ENCODE assay signal across 9 cellular contexts in the genomic region with DNA sequence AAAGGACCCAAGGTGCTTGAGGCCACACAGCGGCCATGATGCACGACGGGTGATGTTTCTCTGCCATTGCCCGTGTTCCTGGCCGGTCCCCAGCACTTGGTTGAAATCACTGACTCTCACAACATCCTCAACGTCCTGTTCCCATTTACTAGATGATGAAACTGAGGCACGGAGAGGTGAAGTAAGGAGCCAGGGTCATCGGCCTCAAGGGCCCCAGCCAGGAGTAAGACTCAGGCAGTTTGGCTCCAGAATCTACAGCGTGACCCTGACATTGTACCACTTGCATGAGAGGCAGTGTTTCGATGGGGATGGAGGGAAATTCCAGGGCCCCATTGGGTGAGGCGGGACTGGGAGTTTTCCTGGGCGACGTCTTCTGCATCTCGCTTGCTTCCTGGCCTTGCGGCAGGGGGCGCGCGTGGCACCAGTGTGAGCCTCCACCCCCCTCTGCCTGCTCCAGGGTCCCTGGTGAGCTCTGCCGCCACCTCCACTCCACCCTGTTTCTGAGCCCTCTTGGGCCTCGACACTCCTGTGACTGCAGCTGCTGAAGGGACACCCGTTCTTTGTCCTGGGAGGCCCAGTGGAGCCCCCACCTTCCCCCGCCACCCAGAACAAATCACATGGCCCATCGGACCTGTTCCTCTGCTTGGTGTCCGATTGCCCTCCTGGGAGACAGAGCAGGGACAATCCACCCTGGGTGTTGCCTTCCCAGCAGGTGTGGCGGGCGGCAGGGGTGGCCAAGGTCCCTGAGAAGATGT.
DNase-seq lines count a peak whose midpoint lies in the region; ATAC-seq and TF ChIP-seq lines count a peak whose summit lies in the region.
"Had no signal": no experiment of that assay in that cellular context is flagged by ENCODE, and none has a peak within 500 bp of the region (broad histone marks: within the 10 kb centered on the region; RNA-seq: fewer than 3 reads in every experiment).

No MANE protein-coding gene starts in this region.

- peaks cover 52% of the 10 kb centered on the region for H3K27me3 Mint-ChIP-seq in stimulated activated memory B cell treated with anti-CD40 and anti-IgM and Interleukin-4, amounts not matched to agents 10 μg/mL and 1 μg/mL and 100 μg/mL, for 72 hours

- no peaks in the 10 kb centered on the region for H3K9me3 ChIP-seq in effector memory CD4-positive, alpha-beta T cell (ENCODE audit: control insufficient read depth, low read length)
- H3K9me3 ChIP-seq: Caco-2 had no signal

- no peaks in the 10 kb centered on the region for H3K36me3 ChIP-seq in effector memory CD4-positive, alpha-beta T cell (ENCODE audit: control insufficient read depth, insufficient read depth, low read length)

- no peaks in the 10 kb centered on the region for H3K4me1 ChIP-seq in effector memory CD4-positive, alpha-beta T cell (ENCODE audit: control insufficient read depth, insufficient read depth, low read length, poor library complexity, severe bottlenecking)

- peaks cover 20% of the 10 kb centered on the region for H3K4me1 Mint-ChIP-seq in stimulated activated memory B cell treated with anti-CD40 and anti-IgM and Interleukin-4, amounts not matched to agents 10 μg/mL and 1 μg/mL and 100 μg/mL, for 72 hours

- no peak overlapping the region for H3K27ac Mint-ChIP-seq in stimulated activated memory B cell treated with anti-CD40 and anti-IgM and Interleukin-4, amounts not matched to agents 10 μg/mL and 1 μg/mL and 100 μg/mL, for 72 hours

- ATAC-seq in stimulated activated memory B cell treated with anti-CD40 and anti-IgM and Interleukin-4, amounts not matched to agents 10 μg/mL and 1 μg/mL and 100 μg/mL, for 72 hours, result peak; percentile 60
- ATAC-seq in GM19463 (IDR thresholded peaks at IDR 0.05; ENCODE audit: unreplicated experiment), result no peak

- no peak overlapping the region for H3K4me3 Mint-ChIP-seq in stimulated activated memory B cell treated with anti-CD40 and anti-IgM and Interleukin-4, amounts not matched to agents 10 μg/mL and 1 μg/mL and 100 μg/mL, for 72 hours

- H3K36me3 Mint-ChIP-seq in stimulated activated memory B cell treated with anti-CD40 and anti-IgM and Interleukin-4, amounts not matched to agents 10 μg/mL and 1 μg/mL and 100 μg/mL, for 72 hours, result no peaks in the 10 kb centered on the region

- TF ChIP-seq POLR2A in erythroblast (IDR thresholded peaks at IDR 0.05; ENCODE audit: low read length), result no peak

- peak; percentile 5 for DNase-seq in activated naive CD4-positive, alpha-beta T cell treated with Interleukin-2 at 50 U/mL for 16 hours
- DNase-seq in activated naive CD4-positive, alpha-beta T cell treated with anti-CD3 and anti-CD28 coated beads, Interleukin-2, amount 50 U/mL, for 16 hours, result no peak
- DNase-seq in NCI-H2171 (lab: John Stamatoyannopoulos, UW) (peak; percentile 87), erythroblast (lab: John Stamatoyannopoulos, UW) (peak; percentile 39 to 48)
- DNase-seq in effector memory CD4-positive, alpha-beta T cell, result no peak
- no peak for DNase-seq in activated T-cell treated with anti-CD3 and anti-CD28 coated beads, Interleukin-2, amount 50 U/mL, for 1 hour

- no peaks in the 10 kb centered on the region for H3K27me3 ChIP-seq in effector memory CD4-positive, alpha-beta T cell (replicated peaks; ENCODE audit: control insufficient read depth, insufficient read depth, low read length, poor library complexity, severe bottlenecking)

- H3K4me3 ChIP-seq in effector memory CD4-positive, alpha-beta T cell (ENCODE audit: insufficient read depth, low read depth, low read length, poor library complexity, severe bottlenecking), result no peak overlapping the region

- no peak overlapping the region for H3K27ac ChIP-seq in effector memory CD4-positive, alpha-beta T cell (ENCODE audit: insufficient read depth, low read length, poor library complexity, severe bottlenecking)

- no peaks in the 10 kb centered on the region for H3K9me3 Mint-ChIP-seq in stimulated activated memory B cell treated with anti-CD40 and anti-IgM and Interleukin-4, amounts not matched to agents 10 μg/mL and 1 μg/mL and 100 μg/mL, for 72 hours

Comparison
In these comparisons a context has a peak if more than half of its experiments do, and no peak if none do; other contexts are left out.
1. DNase-seq: peak in activated naive CD4-positive, alpha-beta T cell treated with Interleukin-2 at 50 U/mL for 16 hours (single experiment), NCI-H2171 (single experiment) and erythroblast (2 of 2); none in activated naive CD4-positive, alpha-beta T cell treated with anti-CD3 and anti-CD28 coated beads, Interleukin-2, amount 50 U/mL, for 16 hours (single experiment), effector memory CD4-positive, alpha-beta T cell (0 of 3) and activated T-cell treated with anti-CD3 and anti-CD28 coated beads, Interleukin-2, amount 50 U/mL, for 1 hour (single experiment).